In the genomic region with DNA sequence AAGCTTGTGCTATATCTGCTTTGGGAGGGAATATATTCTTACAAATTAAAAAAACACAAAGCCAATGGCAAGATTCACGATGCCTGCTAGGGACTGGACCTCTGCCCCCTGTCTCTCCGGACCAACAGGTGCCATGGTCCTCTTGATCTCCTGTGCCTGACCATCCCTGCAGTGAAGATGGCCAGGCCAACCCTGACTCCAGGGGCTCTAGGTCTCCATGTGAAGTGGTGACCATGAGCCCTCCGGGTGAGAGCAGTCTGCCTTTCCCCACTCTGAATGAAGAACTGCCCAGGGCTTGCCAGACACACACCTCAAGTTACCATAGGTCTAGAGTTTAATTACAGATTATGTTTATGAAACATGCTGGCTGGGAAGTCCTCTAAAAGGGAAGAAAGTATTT, we compare ENCODE assay signal across 13 cellular contexts. TPM values are rescaled to one million over a fixed set of nuclear protein-coding genes. Genes with fewer than 3 reads are reported as not detected.
A peak's percentile ranks its signal among the peaks of the same experiment; 100 is the strongest.
DNase-seq lines count a peak whose midpoint lies in the region; ATAC-seq, FAIRE-seq and TF ChIP-seq lines count a peak whose summit lies in the region.
"Had no signal": no experiment of that assay in that cellular context is flagged by ENCODE, and none has a peak within 500 bp of the region (broad histone marks: within the 10 kb centered on the region; RNA-seq: fewer than 3 reads in every experiment).

No MANE protein-coding gene starts in this region.

- peaks cover 19% of the 10 kb centered on the region for H3K79me2 ChIP-seq in keratinocyte (ENCODE audit: control insufficient read depth, insufficient read depth, low read length)

- H3K27me3 Mint-ChIP-seq in activated CD8-positive, alpha-beta memory T cell treated with anti-CD3 and anti-CD28 coated beads, Interleukin-2, amount 10 ng/mL, durations not matched to agents 7 days and 5 days = no peaks in the 10 kb centered on the region
- no peaks in the 10 kb centered on the region for H3K27me3 Mint-ChIP-seq in activated CD8-positive, alpha-beta T cell treated with anti-CD3 and anti-CD28 coated beads for 36 hours

- CTCF ChIA-PET in activated CD8-positive, alpha-beta memory T cell treated with anti-CD3 and anti-CD28 coated beads, Interleukin-2, amount 10 ng/mL, durations not matched to agents 7 days and 5 days (lab: Charles Lee) = interaction anchor here (1.2 to 2.1 kb wide), 4 partner anchors 12 to 189 kb away, joined by 4 to 11 read pairs (median 7); a partner anchor contains a TSS
- CTCF ChIA-PET in activated CD8-positive, alpha-beta T cell treated with anti-CD3 and anti-CD28 coated beads for 36 hours (lab: Charles Lee) = interaction anchor here (1.2 to 1.3 kb wide), 2 partner anchors 12 to 22 kb away, joined by 3 to 4 read pairs; a partner anchor contains a TSS

- H3K4me3 Mint-ChIP-seq in activated CD8-positive, alpha-beta memory T cell treated with anti-CD3 and anti-CD28 coated beads, Interleukin-2, amount 10 ng/mL, durations not matched to agents 7 days and 5 days = peak overlapping the region; percentile 99
- H3K4me3 Mint-ChIP-seq in activated CD8-positive, alpha-beta T cell treated with anti-CD3 and anti-CD28 coated beads for 36 hours = peak overlapping the region; percentile 94
- H3K4me3 Mint-ChIP-seq: neural crest cell had no signal

- H3K9me1 ChIP-seq in keratinocyte (ENCODE audit: control insufficient read depth, extremely low read depth, insufficient read depth, low read length) = no peaks in the 10 kb centered on the region

- no peak for DNase-seq in activated CD8-positive, alpha-beta memory T cell treated with anti-CD3 and anti-CD28 coated beads, Interleukin-2, amount 10 ng/mL, durations not matched to agents 7 days and 5 days
- DNase-seq in activated CD8-positive, alpha-beta memory T cell treated with anti-CD3 and anti-CD28 coated beads for 24 hours = no peak
- no peak for DNase-seq in activated CD8-positive, alpha-beta T cell treated with anti-CD3 and anti-CD28 coated beads for 36 hours
- no peak for DNase-seq in keratinocyte (ENCODE audit: low read depth, low spot score)
- no peak for DNase-seq in substantia nigra (lab: John Stamatoyannopoulos, UW)
- DNase-seq in NCI-H1694 treated with DMSO at 0.1 percent for 48 hours (lab: John Stamatoyannopoulos, UW) = no peak
- DNase-seq: foreskin keratinocyte, NCI-H446 had no signal

- H3K27ac ChIP-seq in keratinocyte (ENCODE audit: control insufficient read depth, insufficient read depth, low read length) (no peak overlapping the region), substantia nigra (ENCODE audit: low read depth, low read length, poor library complexity, severe bottlenecking) (peak overlapping the region; percentile 59)

- no peak for ATAC-seq in activated CD8-positive, alpha-beta memory T cell treated with anti-CD3 and anti-CD28 coated beads, Interleukin-2, amount 10 ng/mL, durations not matched to agents 7 days and 5 days
- ATAC-seq in activated CD8-positive, alpha-beta T cell treated with anti-CD3 and anti-CD28 coated beads for 36 hours = no peak
- ATAC-seq in HG03571 (IDR thresholded peaks at IDR 0.05; ENCODE audit: unreplicated experiment) (no peak), GM21529 (IDR thresholded peaks at IDR 0.05; ENCODE audit: unreplicated experiment) (no peak)

- peak overlapping the region; percentile 100 for H3K27ac Mint-ChIP-seq in activated CD8-positive, alpha-beta memory T cell treated with anti-CD3 and anti-CD28 coated beads, Interleukin-2, amount 10 ng/mL, durations not matched to agents 7 days and 5 days
- peak overlapping the region; percentile 97 for H3K27ac Mint-ChIP-seq in activated CD8-positive, alpha-beta T cell treated with anti-CD3 and anti-CD28 coated beads for 36 hours

- intact Hi-C loops in activated CD8-positive, alpha-beta T cell treated with anti-CD3 and anti-CD28 coated beads for 36 hours (cut with micrococcal nuclease) = loop anchor here (2.0 to 10.0 kb wide), 4 partner anchors 13 to 565 kb away; a partner anchor contains a TSS

- H3K4me1 Mint-ChIP-seq in activated CD8-positive, alpha-beta memory T cell treated with anti-CD3 and anti-CD28 coated beads, Interleukin-2, amount 10 ng/mL, durations not matched to agents 7 days and 5 days = peaks cover 52% of the 10 kb centered on the region
- H3K4me1 Mint-ChIP-seq in activated CD8-positive, alpha-beta T cell treated with anti-CD3 and anti-CD28 coated beads for 36 hours (ENCODE audit: low read depth) = peaks cover 41% of the 10 kb centered on the region
- H3K4me1 Mint-ChIP-seq: neural crest cell had no signal

- H3K4me3 ChIP-seq in keratinocyte (ENCODE audit: control insufficient read depth in 2 of 3, extremely low read depth in 1 of 3, insufficient read depth in 2 of 3, low read depth in 1 of 3, low read length in 3 of 3) = peak overlapping the region in 1 of 3 experiments; percentile 8

- TF ChIP-seq CTCF in activated CD8-positive, alpha-beta T cell treated with anti-CD3 and anti-CD28 coated beads for 36 hours (IDR thresholded peaks at IDR 0.05) = no peak
- no peak for TF ChIP-seq CTCF in keratinocyte (optimal IDR thresholded peaks at IDR 0.05 in 1 of 3, IDR thresholded peaks at IDR 0.05 in 1 of 3, conservative IDR thresholded peaks at IDR 0.05 in 1 of 3; ENCODE audit: extremely low read depth in 1 of 3, insufficient read depth in 2 of 3, low read length in 3 of 3)

- no peaks in the 10 kb centered on the region for H4K20me1 ChIP-seq in keratinocyte (ENCODE audit: control insufficient read depth, extremely low read depth, insufficient read depth, low read length)

- peaks cover 63% of the 10 kb centered on the region for H3K36me3 Mint-ChIP-seq in activated CD8-positive, alpha-beta memory T cell treated with anti-CD3 and anti-CD28 coated beads, Interleukin-2, amount 10 ng/mL, durations not matched to agents 7 days and 5 days
- peaks cover 55% of the 10 kb centered on the region for H3K36me3 Mint-ChIP-seq in activated CD8-positive, alpha-beta T cell treated with anti-CD3 and anti-CD28 coated beads for 36 hours (ENCODE audit: low read depth)

- no peaks in the 10 kb centered on the region for H3K9me3 ChIP-seq in keratinocyte (ENCODE audit: control insufficient read depth, low read depth, low read length)

- no peaks in the 10 kb centered on the region for H3K27me3 ChIP-seq in keratinocyte (ENCODE audit: control insufficient read depth, extremely low read depth, insufficient read depth, low read length)
- H3K27me3 ChIP-seq: foreskin keratinocyte had no signal

- no peak overlapping the region for H2AFZ ChIP-seq in keratinocyte (ENCODE audit: control insufficient read depth, low read length)

- H3K9me3 Mint-ChIP-seq in activated CD8-positive, alpha-beta memory T cell treated with anti-CD3 and anti-CD28 coated beads, Interleukin-2, amount 10 ng/mL, durations not matched to agents 7 days and 5 days (ENCODE audit: low read depth) = no peaks in the 10 kb centered on the region
- H3K9me3 Mint-ChIP-seq in activated CD8-positive, alpha-beta T cell treated with anti-CD3 and anti-CD28 coated beads for 36 hours = no peaks in the 10 kb centered on the region
- H3K9me3 Mint-ChIP-seq: neural crest cell had no signal

- FAIRE-seq in keratinocyte (lab: Jason Lieb, UNC) = no peak

- H3K9ac ChIP-seq in keratinocyte (ENCODE audit: control insufficient read depth, extremely low read depth, insufficient read depth, low read length) = no peak overlapping the region

- H3K4me1 ChIP-seq in keratinocyte (ENCODE audit: control insufficient read depth, extremely low read depth, insufficient read depth, low read length) = peaks cover 22% of the 10 kb centered on the region

- dilution Hi-C loops in keratinocyte (cut with MboI; ENCODE audit: extremely low pct_ligation_motif_present, low sequenced_read_pairs) = no loop called here

- H3K4me2 ChIP-seq in keratinocyte (ENCODE audit: control insufficient read depth, extremely low read depth, insufficient read depth, low read depth, low read length) = peak overlapping the region; percentile 89

- POLR2A ChIA-PET in activated CD8-positive, alpha-beta T cell treated with anti-CD3 and anti-CD28 coated beads for 36 hours (lab: Charles Lee) = interaction anchor here (1.0 to 7.2 kb wide), 10 partner anchors 11 to 190 kb away, joined by 3 to 41 read pairs (median 4); a partner anchor contains a TSS

- no peaks in the 10 kb centered on the region for H3K36me3 ChIP-seq in keratinocyte (ENCODE audit: control insufficient read depth in 2 of 2, extremely low read depth in 1 of 2, insufficient read depth in 2 of 2, low read length in 2 of 2)

RNA-seq across cellular contexts. Expression of a gene that starts 1.5 kb away (rescaled TPM):
- 1,000 to 10,000 TPM; 1,208 to 1,284 TPM for total RNA-seq in activated CD8-positive, alpha-beta memory T cell treated with anti-CD3 and anti-CD28 coated beads, Interleukin-2, amount 10 ng/mL, durations not matched to agents 7 days and 5 days
- total RNA-seq in activated CD8-positive, alpha-beta T cell treated with anti-CD3 and anti-CD28 coated beads for 36 hours = 100 to 1,000 TPM; 765 to 771 TPM
- polyA plus RNA-seq in keratinocyte = 78.5 to 190 TPM (median 164 TPM) in 3 replicates
- 12.4 TPM for polyA plus RNA-seq in keratinocyte (2011; ENCODE audit: low read depth)
- 127 and 160 TPM in 2 replicates for polyA plus RNA-seq in keratinocyte (2011; cell fraction: cytosol; rRNA removed)
- polyA plus RNA-seq in keratinocyte (2011; cell fraction: nucleus; rRNA removed) = 67.0 and 69.6 TPM in 2 replicates
- polyA plus RNA-seq in keratinocyte (2012; ENCODE audit: low replicate concordance) = 26.7 and 109 TPM in 2 replicates
- polyA minus RNA-seq in keratinocyte = 113 to 158 TPM (median 147 TPM) in 3 replicates
- polyA minus RNA-seq in keratinocyte (2011; cell fraction: cytosol; rRNA and poly(A)+ RNA removed) = 42.0 TPM
- polyA minus RNA-seq in keratinocyte (2011; cell fraction: nucleus; rRNA and poly(A)+ RNA removed) = 13.4 and 19.9 TPM in 2 replicates

RNA-seq across cellular contexts. Expression of a gene that starts 12.9 kb away (rescaled TPM):
- total RNA-seq in activated CD8-positive, alpha-beta memory T cell treated with anti-CD3 and anti-CD28 coated beads, Interleukin-2, amount 10 ng/mL, durations not matched to agents 7 days and 5 days = not detected
- total RNA-seq in activated CD8-positive, alpha-beta T cell treated with anti-CD3 and anti-CD28 coated beads for 36 hours = not detected
- not detected in 3 replicates for polyA plus RNA-seq in keratinocyte
- polyA plus RNA-seq in keratinocyte (2011; ENCODE audit: low read depth) = not detected
- not detected in 2 replicates for polyA plus RNA-seq in keratinocyte (2011; cell fraction: cytosol; rRNA removed)
- not detected in 2 replicates for polyA plus RNA-seq in keratinocyte (2011; cell fraction: nucleus; rRNA removed)
- polyA plus RNA-seq in keratinocyte (2012; ENCODE audit: low replicate concordance) = not detected in 2 replicates
- not detected in 3 replicates for polyA minus RNA-seq in keratinocyte
- not detected for polyA minus RNA-seq in keratinocyte (2011; cell fraction: cytosol; rRNA and poly(A)+ RNA removed)
- not detected in 2 replicates for polyA minus RNA-seq in keratinocyte (2011; cell fraction: nucleus; rRNA and poly(A)+ RNA removed)
- total RNA-seq: foreskin keratinocyte, HT1080, neural crest cell had no signal
- polyA plus RNA-seq: AG04450, foreskin keratinocyte had no signal

RNA-seq across cellular contexts. Expression of a gene that starts 21.6 kb away (rescaled TPM):
- 1 to 10 TPM; 5.4 to 7.7 TPM for total RNA-seq in activated CD8-positive, alpha-beta memory T cell treated with anti-CD3 and anti-CD28 coated beads, Interleukin-2, amount 10 ng/mL, durations not matched to agents 7 days and 5 days
- total RNA-seq in activated CD8-positive, alpha-beta T cell treated with anti-CD3 and anti-CD28 coated beads for 36 hours = 1 to 10 TPM; 2.3 to 3.4 TPM
- 0.06 to 0.18 TPM (median 0.17 TPM) in 3 replicates for polyA plus RNA-seq in keratinocyte
- polyA plus RNA-seq in keratinocyte (2011; ENCODE audit: low read depth) = 0.60 TPM
- polyA plus RNA-seq in keratinocyte (2011; cell fraction: cytosol; rRNA removed) = 0.10 and 0.19 TPM in 2 replicates
- polyA plus RNA-seq in keratinocyte (2011; cell fraction: nucleus; rRNA removed) = 0.15 and 0.23 TPM in 2 replicates
- 0.05 and 0.93 TPM in 2 replicates for polyA plus RNA-seq in keratinocyte (2012; ENCODE audit: low replicate concordance)
- 0.10 to 0.33 TPM in 2 of 3 replicates, not detected in the other for polyA minus RNA-seq in keratinocyte
- not detected for polyA minus RNA-seq in keratinocyte (2011; cell fraction: cytosol; rRNA and poly(A)+ RNA removed)
- polyA minus RNA-seq in keratinocyte (2011; cell fraction: nucleus; rRNA and poly(A)+ RNA removed) = 0.47 TPM in 1 of 2 replicates, not detected in the other
- total RNA-seq: neural crest cell had no signal
- polyA plus RNA-seq: AG04450 had no signal
